Comparison of ENCODE assay signal across 8 cellular contexts in the genomic region with DNA sequence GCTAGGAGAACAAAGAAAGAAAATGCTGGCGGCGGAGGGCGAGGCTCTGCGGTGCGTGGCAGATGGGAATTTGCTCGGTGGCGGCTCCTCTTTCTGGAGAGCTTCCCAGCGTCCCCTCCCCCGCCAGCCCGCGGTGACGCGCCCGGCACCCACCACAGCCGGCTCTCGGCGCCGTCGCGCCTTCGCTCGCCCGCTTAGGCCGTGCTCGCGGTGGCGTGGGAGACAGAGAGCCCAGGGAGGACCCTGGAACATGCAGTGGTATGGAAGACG. TPM values are rescaled to one million over a fixed set of nuclear protein-coding genes. Genes with fewer than 3 reads are reported as not detected.
DNase-seq lines count a peak whose midpoint lies in the region; ATAC-seq, FAIRE-seq and TF ChIP-seq lines count a peak whose summit lies in the region.

No MANE protein-coding gene starts in this region.

- no peak for TF ChIP-seq POLR2A in A549 (IDR thresholded peaks at IDR 0.05; ENCODE audit: low read length)
- TF ChIP-seq POLR2A in right lobe of liver (IDR thresholded peaks at IDR 0.05) = no peak

- peak overlapping the region; percentile 70 for H3K4me3 ChIP-seq in A549
- peak overlapping the region; percentile 74 to 98 (median 91) for H3K4me3 ChIP-seq in right lobe of liver

- H3K27ac ChIP-seq in A549 (peak overlapping the region; percentile 85 to 95), right lobe of liver (peak overlapping the region; percentile 79 to 91 (median 85))

- H3K27me3 ChIP-seq in right lobe of liver = no peaks in the 10 kb centered on the region

- H3K36me3 ChIP-seq in right lobe of liver = no peaks in the 10 kb centered on the region

- no peak for FAIRE-seq in A549 (lab: Jason Lieb, UNC)

- DNase-seq in A549 (ENCODE audit: low read depth in 1 of 2, low spot score in 1 of 2) (peak; percentile 31 to 32), T-helper 22 cell (ENCODE audit: low read depth) (peak; percentile 15), ecto neural progenitor cell (ENCODE audit: low spot score) (peak; percentile 69), right lobe of liver (peak in 1 of 3 donors; percentile 57)
- DNase-seq in stimulated activated CD4-positive, alpha-beta T cell treated with anti-CD3 and anti-CD28 coated beads, Interleukin-4, amount 100 ng/mL, for 4 hours = peak; percentile 32 to 49

- peak overlapping the region; percentile 87 for H3K4me2 ChIP-seq in A549

- no peak for TF ChIP-seq RAD21 in A549 (conservative IDR thresholded peaks at IDR 0.05 in 1 of 2, IDR thresholded peaks at IDR 0.05 in 1 of 2)

- TF ChIP-seq EP300 in A549 (IDR thresholded peaks at IDR 0.05) = no peak

- H3K4me1 ChIP-seq in A549 (peaks cover 28% of the 10 kb centered on the region), right lobe of liver (peaks cover 0 to 19% (median 3%) of the 10 kb centered on the region in 4 donors)

- 0 out of 3 replicates have a peak, but pooled peaks have one; percentile 10 for TF ChIP-seq CTCF in A549 (IDR thresholded peaks at IDR 0.05)
- peak in 2 of 4 donors; percentile 10 to 16 for TF ChIP-seq CTCF in right lobe of liver (IDR thresholded peaks at IDR 0.05)

- intact Hi-C loops in right lobe of liver (cut with DNase I) = no loop called here

- CTCF ChIA-PET in A549 (lab: Yijun Ruan, JAX) = interaction anchor here (1.0 kb wide), 1 partner anchor 43 kb away, joined by 3 read pairs; no protein-coding TSS in a partner anchor

- ATAC-seq in A549 (peak; percentile 45 to 69), GM18502 (IDR thresholded peaks at IDR 0.05; ENCODE audit: poor library complexity, unreplicated experiment) (peak; percentile 21), HG03432 (IDR thresholded peaks at IDR 0.05; ENCODE audit: unreplicated experiment) (peak; percentile 21), right lobe of liver (peak; percentile 38 to 66 (median 62)), GM18858 (IDR thresholded peaks at IDR 0.05; ENCODE audit: unreplicated experiment) (no peak)

- H3K9me3 ChIP-seq in A549 (no peaks in the 10 kb centered on the region), right lobe of liver (no peaks in the 10 kb centered on the region)

- 3% methylated on average over 28 of the region's 28 CpGs for WGBS in A549 (ENCODE audit: missing lambda C conversion rate)
- WGBS in right lobe of liver (ENCODE audit: insufficient coverage, low coverage, low lambda C conversion rate, missing lambda C conversion rate) = 0% methylated on average over 6 of the region's 28 CpGs

- POLR2A ChIA-PET in A549 (lab: Yijun Ruan, JAX) = interaction anchor here (0.6 to 1.3 kb wide), 3 partner anchors 8 to 355 kb away, joined by 3 to 7 read pairs (median 4); a partner anchor contains a TSS

TF ChIP-seq in A549, 52 proteins besides CTCF, POLR2A, EP300 and RAD21:
- TF ChIP-seq FOXS1 (CRISPR knock-in tag; IDR thresholded peaks at IDR 0.05) (no peak), HEYL (CRISPR knock-in tag; IDR thresholded peaks at IDR 0.05) (no peak), CBX8 (IDR thresholded peaks at IDR 0.05) (no peak), CBX2 (IDR thresholded peaks at IDR 0.05; ENCODE audit: borderline replicate concordance, low read depth) (no peak)
- TF ChIP-seq, protein P1, sequence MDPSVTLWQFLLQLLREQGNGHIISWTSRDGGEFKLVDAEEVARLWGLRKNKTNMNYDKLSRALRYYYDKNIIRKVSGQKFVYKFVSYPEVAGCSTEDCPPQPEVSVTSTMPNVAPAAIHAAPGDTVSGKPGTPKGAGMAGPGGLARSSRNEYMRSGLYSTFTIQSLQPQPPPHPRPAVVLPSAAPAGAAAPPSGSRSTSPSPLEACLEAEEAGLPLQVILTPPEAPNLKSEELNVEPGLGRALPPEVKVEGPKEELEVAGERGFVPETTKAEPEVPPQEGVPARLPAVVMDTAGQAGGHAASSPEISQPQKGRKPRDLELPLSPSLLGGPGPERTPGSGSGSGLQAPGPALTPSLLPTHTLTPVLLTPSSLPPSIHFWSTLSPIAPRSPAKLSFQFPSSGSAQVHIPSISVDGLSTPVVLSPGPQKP (IDR thresholded peaks at IDR 0.05; ENCODE audit: low read depth, low read length) = no peak

RNA-seq across cellular contexts. Expression of a gene that starts 0.6 kb away (rescaled TPM):
- 24.1 and 29.9 TPM in 2 replicates for polyA plus RNA-seq in A549 (2011; rRNA removed)
- 5.3 and 5.4 TPM in 2 replicates for polyA plus RNA-seq in A549 (2012; cell fraction: cytosol; rRNA removed)
- polyA plus RNA-seq in A549 (2012; cell fraction: nucleus; rRNA removed) = 3.0 and 6.5 TPM in 2 replicates
- 10.0 to 11.2 TPM (median 10.8 TPM) in 3 replicates for polyA plus RNA-seq in A549 (2017; fragmentation: RNase III; extraction: RNeasy Plus Mini Kit Qiagen cat#74134 plus additional on column Dnase treatment)
- 9.7 and 11.2 TPM in 2 replicates for polyA minus RNA-seq in A549 (2011; rRNA and poly(A)+ RNA removed)
- 10 to 100 TPM in 1 of 6 experiments, 1 to 10 TPM in 5; 5.4 to 11.1 (median 8.3) TPM for total RNA-seq in right lobe of liver
